Comparison of ENCODE assay signal across 24 cellular contexts in genomic region chr3:114600571-114600970, GRCh38.
"Had no signal": no experiment of that assay in that cellular context is flagged by ENCODE, and none has a peak within 500 bp of the region (broad histone marks: within the 10 kb centered on the region; RNA-seq: fewer than 3 reads in every experiment).

No MANE protein-coding gene starts in this region.

- H3K27me3 ChIP-seq: brain microvascular endothelial cell, cardiac muscle cell, Peyer's patch, SJSA1 had no signal

- H3K4me1 ChIP-seq: Peyer's patch, SJSA1 had no signal

- ATAC-seq: activated CD8-positive, alpha-beta memory T cell treated with anti-CD3 and anti-CD28 coated beads, Interleukin-2, amount 10 ng/mL, durations not matched to agents 7 days and 5 days; activated T-cell treated with anti-CD3 and anti-CD28 coated beads, Interleukin-2, amount 50 U/mL, for 4 hours; SK-N-SH treated with all-trans-retinoic acid at 6 μM for 48 hours; WTC11 had no signal

- H3K27ac Mint-ChIP-seq: activated CD4-positive, alpha-beta T cell treated with anti-CD3 and anti-CD28 coated beads, Interleukin-2, amount 10 ng/mL, durations not matched to agents 24 days and 14 days; activated CD8-positive, alpha-beta memory T cell treated with anti-CD3 and anti-CD28 coated beads, Interleukin-2, amount 10 ng/mL, durations not matched to agents 7 days and 5 days; activated naive CD4-positive, alpha-beta T cell treated with anti-CD3 and anti-CD28 coated beads for 36 hours; activated naive CD8-positive, alpha-beta T cell treated with anti-CD3 and anti-CD28 coated beads for 36 hours; WTC11 had no signal

- H3K36me3 ChIP-seq: brain microvascular endothelial cell, cardiac muscle cell, Peyer's patch had no signal

- H3K4me3 Mint-ChIP-seq: activated CD4-positive, alpha-beta T cell treated with anti-CD3 and anti-CD28 coated beads, Interleukin-2, amount 10 ng/mL, durations not matched to agents 24 days and 14 days; activated CD8-positive, alpha-beta memory T cell treated with anti-CD3 and anti-CD28 coated beads, Interleukin-2, amount 10 ng/mL, durations not matched to agents 7 days and 5 days; activated naive CD4-positive, alpha-beta T cell treated with anti-CD3 and anti-CD28 coated beads for 36 hours; activated naive CD8-positive, alpha-beta T cell treated with anti-CD3 and anti-CD28 coated beads for 36 hours; activated T-cell treated with anti-CD3 and anti-CD28 coated beads, Interleukin-2, amount 50 U/mL, for 4 hours; WTC11 had no signal

- H3K4me3 ChIP-seq: cardiac muscle cell, Peyer's patch, SJSA1 had no signal

- H3K4me1 Mint-ChIP-seq: activated CD4-positive, alpha-beta T cell treated with anti-CD3 and anti-CD28 coated beads, Interleukin-2, amount 10 ng/mL, durations not matched to agents 24 days and 14 days; activated CD8-positive, alpha-beta memory T cell treated with anti-CD3 and anti-CD28 coated beads, Interleukin-2, amount 10 ng/mL, durations not matched to agents 7 days and 5 days had no signal

- DNase-seq: activated CD4-positive, alpha-beta T cell treated with anti-CD3 and anti-CD28 coated beads, Interleukin-2, amount 10 ng/mL, durations not matched to agents 24 days and 14 days; activated CD4-positive, alpha-beta T cell treated with anti-CD3 and anti-CD28 coated beads, Interleukin-2, amount 50 U/mL, for 48 hours; activated CD4-positive, CD25-positive, alpha-beta regulatory T cell treated with anti-CD3 and anti-CD28 coated beads, Interleukin-2, amount 50 U/mL, for 72 hours; activated CD8-positive, alpha-beta memory T cell treated with anti-CD3 and anti-CD28 coated beads, Interleukin-2, amount 10 ng/mL, durations not matched to agents 7 days and 5 days; activated gamma-delta T cell; activated naive CD4-positive, alpha-beta T cell treated with anti-CD3 and anti-CD28 coated beads for 36 hours; activated naive CD8-positive, alpha-beta T cell treated with anti-CD3 and anti-CD28 coated beads for 36 hours; activated T-cell treated with anti-CD3 and anti-CD28 coated beads, Interleukin-2, amount 50 U/mL, for 4 hours; brain microvascular endothelial cell; MM.1S; NCI-H1105; NCI-H1436; NCI-H1694 treated with DMSO at 0.1 percent for 48 hours; NCI-H2029 treated with DMSO at 0.1 percent for 48 hours; NCI-H446; NCI-H524; Peyer's patch; SHP77; SW 1271 had no signal

- H3K9me3 Mint-ChIP-seq: activated CD4-positive, alpha-beta T cell treated with anti-CD3 and anti-CD28 coated beads, Interleukin-2, amount 10 ng/mL, durations not matched to agents 24 days and 14 days; activated naive CD4-positive, alpha-beta T cell treated with anti-CD3 and anti-CD28 coated beads for 36 hours; activated naive CD8-positive, alpha-beta T cell treated with anti-CD3 and anti-CD28 coated beads for 36 hours; activated T-cell treated with anti-CD3 and anti-CD28 coated beads, Interleukin-2, amount 50 U/mL, for 4 hours; WTC11 had no signal

- H3K27me3 Mint-ChIP-seq: activated CD4-positive, alpha-beta T cell treated with anti-CD3 and anti-CD28 coated beads, Interleukin-2, amount 10 ng/mL, durations not matched to agents 24 days and 14 days; activated CD8-positive, alpha-beta memory T cell treated with anti-CD3 and anti-CD28 coated beads, Interleukin-2, amount 10 ng/mL, durations not matched to agents 7 days and 5 days; activated naive CD8-positive, alpha-beta T cell treated with anti-CD3 and anti-CD28 coated beads for 36 hours had no signal

- H3K36me3 Mint-ChIP-seq: activated CD8-positive, alpha-beta memory T cell treated with anti-CD3 and anti-CD28 coated beads, Interleukin-2, amount 10 ng/mL, durations not matched to agents 7 days and 5 days; WTC11 had no signal

- H3K9me3 ChIP-seq: Peyer's patch, SJSA1 had no signal

- H3K27ac ChIP-seq: brain microvascular endothelial cell, cardiac muscle cell, Peyer's patch, RWPE1, SJSA1 had no signal
